ENCODE assay signal across 28 cellular contexts in the genomic region with DNA sequence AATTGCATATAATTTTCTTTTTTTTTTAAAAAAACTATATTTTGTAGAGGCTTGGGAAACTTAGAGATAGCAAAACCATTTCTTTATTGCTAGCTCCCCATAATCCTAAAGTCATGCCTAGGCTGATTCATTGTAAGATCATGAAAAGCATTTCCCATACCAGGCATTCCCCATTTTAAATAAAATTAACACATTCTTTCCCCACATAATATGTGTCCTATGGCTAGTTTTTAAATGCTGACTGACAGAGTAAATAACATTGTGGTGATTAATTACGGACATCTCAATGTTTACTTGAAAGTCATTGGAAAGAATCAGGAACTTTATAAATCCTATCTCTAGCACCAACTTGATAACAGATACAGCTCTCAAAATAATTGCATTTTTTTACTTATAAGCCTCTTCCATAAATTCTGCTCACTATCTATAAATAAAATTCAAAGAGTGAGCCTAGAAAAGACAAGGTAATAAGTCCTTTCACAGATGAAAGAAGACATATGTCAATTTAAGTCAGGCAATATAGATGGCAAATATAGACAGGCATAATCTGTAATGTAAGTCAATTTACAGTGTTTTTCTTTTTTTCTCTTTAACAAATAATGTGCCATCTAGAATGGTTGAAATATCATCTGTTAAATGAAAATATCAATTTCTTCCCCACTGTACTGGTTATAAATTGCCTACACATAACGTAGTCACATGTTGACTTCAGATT.
DNase-seq lines count a peak whose midpoint lies in the region; ATAC-seq and TF ChIP-seq lines count a peak whose summit lies in the region.
"Had no signal": no experiment of that assay in that cellular context is flagged by ENCODE, and none has a peak within 500 bp of the region (broad histone marks: within the 10 kb centered on the region; RNA-seq: fewer than 3 reads in every experiment).

No MANE protein-coding gene starts in this region.

- H3K9me3 Mint-ChIP-seq in MCF 10A (ENCODE audit: unreplicated experiment) = peaks cover 4% of the 10 kb centered on the region
- H3K9me3 Mint-ChIP-seq: activated naive CD8-positive, alpha-beta T cell treated with anti-CD3 and anti-CD28 coated beads, Interleukin-2, amount 10 ng/mL, durations not matched to agents 7 days and 5 days had no signal

- POLR2A ChIA-PET in MCF 10A (lab: Yijun Ruan, JAX) = no interaction called here

- DNase-seq in MCF 10A (ENCODE audit: unreplicated experiment) = no peak
- DNase-seq in breast epithelium (ENCODE audit: low spot score in 2 of 2) = no peak
- peak; percentile 55 for DNase-seq in astrocyte of the hippocampus (ENCODE audit: low read depth, low spot score)
- DNase-seq in foreskin fibroblast = peak; percentile 19 to 32
- DNase-seq in smooth muscle cell (lab: John Stamatoyannopoulos, UW; ENCODE audit: unreplicated experiment) = no peak
- DNase-seq in spleen = no peak
- no peak for DNase-seq in activated CD4-positive, CD25-positive, alpha-beta regulatory T cell (lab: John Stamatoyannopoulos, UW)
- DNase-seq: activated CD4-positive, alpha-beta memory T cell treated with anti-CD3 and anti-CD28 coated beads for 36 hours; activated naive CD8-positive, alpha-beta T cell treated with anti-CD3 and anti-CD28 coated beads, Interleukin-2, amount 10 ng/mL, durations not matched to agents 7 days and 5 days; BE2C; colonic mucosa; DMS53; effector memory CD8-positive, alpha-beta T cell; esophagus squamous epithelium; H9; NCI-H1694; NCI-H510A; NK-92 treated with Interleukin-12 subunit alpha and Interleukin-12 subunit beta, amount 100 ng/mL, for 24 hours; PC-9; SIG-M5; stimulated activated CD4-positive, alpha-beta T cell treated with anti-CD3 and anti-CD28 coated beads, Interleukin-2, amount 100 ng/mL, for 48 hours had no signal

- intact Hi-C loops in MCF 10A (cut with micrococcal nuclease) (no loop called here), breast epithelium (cut with DNase I; ENCODE audit: low total_unique reads) (no loop called here), spleen (cut with DNase I; ENCODE audit: low total_unique reads) (no loop called here)

- peak overlapping the region; percentile 62 for H3K4me2 ChIP-seq in smooth muscle cell
- H3K4me2 ChIP-seq: PC-9 had no signal

- no peaks in the 10 kb centered on the region for H3K36me3 Mint-ChIP-seq in MCF 10A (ENCODE audit: insufficient read depth, unreplicated experiment)
- H3K36me3 Mint-ChIP-seq: activated CD4-positive, alpha-beta memory T cell treated with anti-CD3 and anti-CD28 coated beads for 36 hours; activated naive CD8-positive, alpha-beta T cell treated with anti-CD3 and anti-CD28 coated beads, Interleukin-2, amount 10 ng/mL, durations not matched to agents 7 days and 5 days; stimulated activated effector memory CD8-positive, alpha-beta T cell treated with anti-CD3 and anti-CD28 coated beads, Interleukin-12 subunit alpha, Interleukin-12 subunit beta, amount 100 ng/mL, for 72 hours had no signal

- H3K27ac ChIP-seq in breast epithelium = no peak overlapping the region
- H3K27ac ChIP-seq in smooth muscle cell (ENCODE audit: low read depth) = peak overlapping the region; percentile 54
- no peak overlapping the region for H3K27ac ChIP-seq in spleen
- H3K27ac ChIP-seq: 22Rv1, colonic mucosa, esophagus squamous epithelium, neutrophil, PC-9 had no signal

- no peaks in the 10 kb centered on the region for H3K27me3 Mint-ChIP-seq in MCF 10A (ENCODE audit: insufficient read depth, unreplicated experiment)
- H3K27me3 Mint-ChIP-seq: activated CD4-positive, alpha-beta memory T cell treated with anti-CD3 and anti-CD28 coated beads for 36 hours; activated naive CD8-positive, alpha-beta T cell treated with anti-CD3 and anti-CD28 coated beads, Interleukin-2, amount 10 ng/mL, durations not matched to agents 7 days and 5 days; effector memory CD8-positive, alpha-beta T cell had no signal

- no peaks in the 10 kb centered on the region for H3K36me3 ChIP-seq in breast epithelium
- no peaks in the 10 kb centered on the region for H3K36me3 ChIP-seq in smooth muscle cell (ENCODE audit: low read depth)
- H3K36me3 ChIP-seq in spleen = no peaks in the 10 kb centered on the region
- H3K36me3 ChIP-seq: BE2C, colonic mucosa, esophagus squamous epithelium, neutrophil had no signal

- H3K4me1 ChIP-seq in breast epithelium (no peaks in the 10 kb centered on the region), smooth muscle cell (ENCODE audit: low read depth) (no peaks in the 10 kb centered on the region), spleen (no peaks in the 10 kb centered on the region)
- H3K4me1 ChIP-seq: BE2C, colonic mucosa, esophagus squamous epithelium had no signal

- peaks cover 9% of the 10 kb centered on the region for H3K4me1 Mint-ChIP-seq in MCF 10A (ENCODE audit: insufficient read depth, unreplicated experiment)
- H3K4me1 Mint-ChIP-seq: activated naive CD8-positive, alpha-beta T cell treated with anti-CD3 and anti-CD28 coated beads, Interleukin-2, amount 10 ng/mL, durations not matched to agents 7 days and 5 days; stimulated activated effector memory CD8-positive, alpha-beta T cell treated with anti-CD3 and anti-CD28 coated beads, Interleukin-12 subunit alpha, Interleukin-12 subunit beta, amount 100 ng/mL, for 72 hours had no signal

- H3K4me3 Mint-ChIP-seq in MCF 10A (ENCODE audit: unreplicated experiment) = no peak overlapping the region
- H3K4me3 Mint-ChIP-seq: activated CD4-positive, alpha-beta memory T cell treated with anti-CD3 and anti-CD28 coated beads for 36 hours; activated naive CD8-positive, alpha-beta T cell treated with anti-CD3 and anti-CD28 coated beads, Interleukin-2, amount 10 ng/mL, durations not matched to agents 7 days and 5 days; effector memory CD8-positive, alpha-beta T cell; H9; stimulated activated effector memory CD8-positive, alpha-beta T cell treated with anti-CD3 and anti-CD28 coated beads, Interleukin-12 subunit alpha, Interleukin-12 subunit beta, amount 100 ng/mL, for 72 hours had no signal

- BruUV-seq in MCF 10A (replicated peaks; lab: Mats Ljungman, UMichigan) = no TSS peak

- CTCF ChIA-PET in MCF 10A (lab: Yijun Ruan, JAX) = no interaction called here

- H2AFZ ChIP-seq in smooth muscle cell (ENCODE audit: low read depth) = no peak overlapping the region
- H2AFZ ChIP-seq: PC-9 had no signal

- peaks cover under 1 to 12% of the 10 kb centered on the region in 2 donors for H3K9me3 ChIP-seq in breast epithelium
- no peaks in the 10 kb centered on the region for H3K9me3 ChIP-seq in smooth muscle cell (replicated peaks; ENCODE audit: low read depth)
- H3K9me3 ChIP-seq in spleen = peaks cover 0 to 39% (median 24%) of the 10 kb centered on the region in 8 donors
- H3K9me3 ChIP-seq: BE2C, neutrophil had no signal

- no peak for ATAC-seq in HG02588 (IDR thresholded peaks at IDR 0.05; ENCODE audit: unreplicated experiment)
- ATAC-seq: activated CD4-positive, CD25-positive, alpha-beta regulatory T cell treated with anti-CD3 and anti-CD28 coated beads, Interleukin-2, amount 50 U/mL, for 24 hours; effector memory CD8-positive, alpha-beta T cell; GM12878; K562; stimulated activated effector memory CD8-positive, alpha-beta T cell treated with anti-CD3 and anti-CD28 coated beads, Interleukin-12 subunit alpha, Interleukin-12 subunit beta, amount 100 ng/mL, for 72 hours had no signal

- H3K4me3 ChIP-seq in breast epithelium = no peak overlapping the region
- no peak overlapping the region for H3K4me3 ChIP-seq in foreskin fibroblast (ENCODE audit: low read depth in 1 of 2, low read length in 2 of 2)
- no peak overlapping the region for H3K4me3 ChIP-seq in smooth muscle cell
- no peak overlapping the region for H3K4me3 ChIP-seq in spleen
- H3K4me3 ChIP-seq: colonic mucosa, esophagus squamous epithelium, GM12878, K562, PC-9 had no signal

- peak overlapping the region; percentile 35 for H3K27ac Mint-ChIP-seq in MCF 10A (ENCODE audit: low read depth, unreplicated experiment)
- H3K27ac Mint-ChIP-seq: activated CD4-positive, alpha-beta memory T cell treated with anti-CD3 and anti-CD28 coated beads for 36 hours; activated naive CD8-positive, alpha-beta T cell treated with anti-CD3 and anti-CD28 coated beads, Interleukin-2, amount 10 ng/mL, durations not matched to agents 7 days and 5 days; effector memory CD8-positive, alpha-beta T cell; stimulated activated effector memory CD8-positive, alpha-beta T cell treated with anti-CD3 and anti-CD28 coated beads, Interleukin-12 subunit alpha, Interleukin-12 subunit beta, amount 100 ng/mL, for 72 hours had no signal

- H3F3A ChIP-seq in smooth muscle cell (ENCODE audit: low read depth) = no peaks in the 10 kb centered on the region

- TF ChIP-seq POLR2A in breast epithelium (IDR thresholded peaks at IDR 0.05) = no peak
- no peak for TF ChIP-seq POLR2A in spleen (IDR thresholded peaks at IDR 0.05)

- no peaks in the 10 kb centered on the region for H3K27me3 ChIP-seq in breast epithelium
- no peaks in the 10 kb centered on the region for H3K27me3 ChIP-seq in smooth muscle cell (ENCODE audit: low read depth)
- H3K27me3 ChIP-seq in spleen (replicated peaks in 1 of 7) = no peaks in the 10 kb centered on the region
- H3K27me3 ChIP-seq: BE2C, colonic mucosa, esophagus squamous epithelium, neutrophil had no signal

- H4K20me1 ChIP-seq in smooth muscle cell (ENCODE audit: low read depth) = no peaks in the 10 kb centered on the region

- no peaks in the 10 kb centered on the region for H3K79me2 ChIP-seq in smooth muscle cell (ENCODE audit: low read depth)

- no peak overlapping the region for H3K9ac ChIP-seq in smooth muscle cell (ENCODE audit: low read depth)

- TF ChIP-seq CTCF in MCF 10A (IDR thresholded peaks at IDR 0.05; ENCODE audit: unreplicated experiment) = no peak
- TF ChIP-seq CTCF in breast epithelium (IDR thresholded peaks at IDR 0.05) = no peak
- TF ChIP-seq CTCF in foreskin fibroblast (IDR thresholded peaks at IDR 0.05; ENCODE audit: low read depth, low read length) = no peak
- no peak for TF ChIP-seq CTCF in smooth muscle cell (IDR thresholded peaks at IDR 0.05; ENCODE audit: borderline replicate concordance, insufficient read depth, poor library complexity, severe bottlenecking)
- no peak for TF ChIP-seq CTCF in spleen (IDR thresholded peaks at IDR 0.05 in 8 of 11, conservative IDR thresholded peaks at IDR 0.05 in 3 of 11)

- WGBS in smooth muscle cell (ENCODE audit: low lambda C conversion rate) = 54% methylated on average over 2 of the region's 2 CpGs
- 79 to 96% (median 85%) methylated on average over 2 of the region's 2 CpGs for WGBS in spleen, 5 donors

Comparison
In these comparisons a context has a peak if more than half of its experiments do, and no peak if none do; other contexts are left out.
1. DNase-seq: peak in astrocyte of the hippocampus (single experiment) and foreskin fibroblast (2 of 2); none in MCF 10A (single experiment), breast epithelium (0 of 2), smooth muscle cell (single experiment), spleen (single experiment) and activated CD4-positive, CD25-positive, alpha-beta regulatory T cell (0 of 4).